ENCODE assay signal across 17 cellular contexts in genomic region chr15:63523306-63523990, GRCh38. TPM values are rescaled to one million over a fixed set of nuclear protein-coding genes. Genes with fewer than 3 reads are reported as not detected.
DNase-seq lines count a peak whose midpoint lies in the region; ATAC-seq and TF ChIP-seq lines count a peak whose summit lies in the region.
"Had no signal": no experiment of that assay in that cellular context is flagged by ENCODE, and none has a peak within 500 bp of the region (broad histone marks: within the 10 kb centered on the region; RNA-seq: fewer than 3 reads in every experiment).

No MANE protein-coding gene starts in this region.

- intact Hi-C loops in Right ventricle myocardium superior (cut with DNase I) (no loop called here), ascending aorta (cut with DNase I) (loop anchor here (1.0 kb wide), 1 partner anchor 19 kb away; the partner anchor contains the start of gene USP3), tibial artery (cut with DNase I; ENCODE audit: low total_unique reads) (no loop called here)

- H2AFZ ChIP-seq in MM.1S (ENCODE audit: low read length) = no peak overlapping the region

- no peaks in the 10 kb centered on the region for H3F3A ChIP-seq in MM.1S (ENCODE audit: insufficient read depth, low read length)

- H3K27me3 ChIP-seq in right atrium auricular region = no peaks in the 10 kb centered on the region
- H3K27me3 ChIP-seq in ascending aorta = no peaks in the 10 kb centered on the region
- H3K27me3 ChIP-seq in tibial artery = no peaks in the 10 kb centered on the region
- H3K27me3 ChIP-seq in MM.1S (replicated peaks; ENCODE audit: insufficient read depth, low read length) = no peaks in the 10 kb centered on the region
- H3K27me3 ChIP-seq: gastrocnemius medialis, Peyer's patch had no signal

- ATAC-seq in Right ventricle myocardium superior (ENCODE audit: poor library complexity) = peak; percentile 28
- ATAC-seq in left lobe of liver = peak; percentile 66
- ATAC-seq in HG02623 (IDR thresholded peaks at IDR 0.05; ENCODE audit: unreplicated experiment) = no peak
- ATAC-seq in GM21447 (IDR thresholded peaks at IDR 0.05; ENCODE audit: unreplicated experiment) = no peak
- ATAC-seq: activated CD8-positive, alpha-beta T cell treated with anti-CD3 and anti-CD28 coated beads, Interleukin-2, amount 10 ng/mL, durations not matched to agents 7 days and 5 days; activated naive CD8-positive, alpha-beta T cell treated with anti-CD3 and anti-CD28 coated beads, Interleukin-2, amount 50 U/mL, for 24 hours had no signal

- H3K9me3 ChIP-seq in right atrium auricular region (no peaks in the 10 kb centered on the region), ascending aorta (no peaks in the 10 kb centered on the region), tibial artery (no peaks in the 10 kb centered on the region), MM.1S (replicated peaks; ENCODE audit: insufficient read depth, low read length) (no peaks in the 10 kb centered on the region)
- H3K9me3 ChIP-seq: gastrocnemius medialis, HAP-1, Peyer's patch had no signal

- H3K79me2 ChIP-seq in MM.1S (ENCODE audit: low read length) = peaks cover 99% of the 10 kb centered on the region

- H3K4me1 ChIP-seq in right atrium auricular region = peaks cover 0 to 35% of the 10 kb centered on the region in 2 donors
- peaks cover 7 to 42% of the 10 kb centered on the region in 2 donors for H3K4me1 ChIP-seq in ascending aorta
- peaks cover 0 to 91% (median 37%) of the 10 kb centered on the region in 4 donors for H3K4me1 ChIP-seq in tibial artery
- no peaks in the 10 kb centered on the region for H3K4me1 ChIP-seq in MM.1S (ENCODE audit: low read length)

- H3K9me2 ChIP-seq in MM.1S (replicated peaks; ENCODE audit: insufficient read depth, low read length) = no peaks in the 10 kb centered on the region

- H3K36me3 ChIP-seq in right atrium auricular region = no peaks in the 10 kb centered on the region
- no peaks in the 10 kb centered on the region for H3K36me3 ChIP-seq in ascending aorta
- no peaks in the 10 kb centered on the region for H3K36me3 ChIP-seq in tibial artery
- H3K36me3 ChIP-seq in MM.1S (replicated peaks; ENCODE audit: insufficient read depth, low read length) = no peaks in the 10 kb centered on the region
- H3K36me3 ChIP-seq: gastrocnemius medialis, HAP-1, Peyer's patch had no signal

- no peak overlapping the region for H3K4me2 ChIP-seq in MM.1S (ENCODE audit: low read depth, low read length)

- H3K9ac ChIP-seq in MM.1S (ENCODE audit: low read length) = no peak overlapping the region

- H4K20me1 ChIP-seq in MM.1S (ENCODE audit: insufficient read depth, low read length) = peaks cover 57% of the 10 kb centered on the region

- DNase-seq in Right ventricle myocardium superior = no peak
- no peak for DNase-seq in right atrium auricular region (ENCODE audit: low spot score)
- no peak for DNase-seq in ascending aorta (ENCODE audit: low spot score in 2 of 2)
- no peak for DNase-seq in left lobe of liver (ENCODE audit: low spot score)
- no peak for DNase-seq in tibial artery
- no peak for DNase-seq in MM.1S
- DNase-seq: ACHN; activated CD8-positive, alpha-beta T cell treated with anti-CD3 and anti-CD28 coated beads, Interleukin-2, amount 10 ng/mL, durations not matched to agents 7 days and 5 days; activated naive CD8-positive, alpha-beta T cell treated with anti-CD3 and anti-CD28 coated beads, Interleukin-2, amount 50 U/mL, for 24 hours; dorsolateral prefrontal cortex; gastrocnemius medialis; NCI-H1105 treated with DMSO at 0.1 percent for 48 hours; NCI-H446 treated with DMSO at 0.1 percent for 48 hours; Peyer's patch had no signal

- no peak overlapping the region for H3K27ac ChIP-seq in right atrium auricular region
- peak overlapping the region; percentile 47 to 69 for H3K27ac ChIP-seq in ascending aorta
- peak overlapping the region; percentile 38 to 61 for H3K27ac ChIP-seq in tibial artery
- no peak overlapping the region for H3K27ac ChIP-seq in MM.1S (ENCODE audit: low read length)
- H3K27ac ChIP-seq: dorsolateral prefrontal cortex had no signal

- no peak overlapping the region for H3K4me3 ChIP-seq in right atrium auricular region
- peak overlapping the region in 1 of 2 donors; percentile 21 for H3K4me3 ChIP-seq in ascending aorta
- H3K4me3 ChIP-seq in tibial artery = peak overlapping the region in 1 of 2 donors; percentile 3
- no peak overlapping the region for H3K4me3 ChIP-seq in MM.1S (ENCODE audit: low read length)
- H3K4me3 ChIP-seq: dorsolateral prefrontal cortex, gastrocnemius medialis, HAP-1, Peyer's patch had no signal

- no peak for TF ChIP-seq CTCF in right atrium auricular region (IDR thresholded peaks at IDR 0.05)
- no peak for TF ChIP-seq CTCF in ascending aorta (IDR thresholded peaks at IDR 0.05)
- no peak for TF ChIP-seq CTCF in tibial artery (IDR thresholded peaks at IDR 0.05)
- no peak for TF ChIP-seq CTCF in MM.1S (IDR thresholded peaks at IDR 0.05; ENCODE audit: low read length)

RNA-seq across cellular contexts. Expression of gene USP3, which starts 19.1 kb away (rescaled TPM):
- total RNA-seq in Right ventricle myocardium superior = 15.9 TPM
- total RNA-seq in right atrium auricular region = 10 to 100 TPM; 12.3 to 18.5 TPM
- total RNA-seq in ascending aorta = 61.9 TPM
- 22.0 TPM for total RNA-seq in left lobe of liver

Comparison
In these comparisons a context has a peak if more than half of its experiments do, and no peak if none do; other contexts are left out.
1. ATAC-seq: peak in Right ventricle myocardium superior (single experiment) and left lobe of liver (single experiment); none in HG02623 (single experiment) and GM21447 (single experiment).
2. H3K27ac ChIP-seq: peak in ascending aorta (2 of 2) and tibial artery (2 of 2); none in right atrium auricular region (0 of 2) and MM.1S (single experiment).